Comparison of ENCODE assay signal across 20 cellular contexts in the genomic region with DNA sequence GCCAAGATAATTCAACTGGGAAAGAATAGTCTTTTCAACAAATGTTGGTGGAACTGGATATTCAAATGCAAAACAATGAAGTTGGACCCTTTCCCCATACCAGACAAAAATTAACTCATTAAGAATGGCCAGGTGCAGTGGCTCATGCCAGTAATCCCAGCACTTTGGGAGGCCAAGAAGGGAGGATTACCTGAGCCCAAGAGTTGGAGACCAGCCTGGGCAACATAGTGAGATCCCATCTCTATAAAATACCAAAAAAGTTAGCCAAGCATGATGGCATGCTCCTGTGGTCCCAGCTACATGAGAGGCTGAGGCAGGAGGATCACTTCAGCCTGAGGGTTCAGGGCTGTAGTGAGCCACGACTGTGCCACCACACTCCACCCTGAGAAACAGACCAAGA. TPM values are rescaled to one million over a fixed set of nuclear protein-coding genes. Genes with fewer than 3 reads are reported as not detected.
A peak's percentile ranks its signal among the peaks of the same experiment; 100 is the strongest.
DNase-seq lines count a peak whose midpoint lies in the region; ATAC-seq and TF ChIP-seq lines count a peak whose summit lies in the region.
"Had no signal": no experiment of that assay in that cellular context is flagged by ENCODE, and none has a peak within 500 bp of the region (broad histone marks: within the 10 kb centered on the region; RNA-seq: fewer than 3 reads in every experiment).

No MANE protein-coding gene starts in this region.

- H3K4me3 ChIP-seq in Caco-2 (ENCODE audit: low read depth, low read length): no peak overlapping the region
- no peak overlapping the region for H3K4me3 ChIP-seq in SU-DHL-6 (ENCODE audit: insufficient read depth, low read length, poor library complexity, severe bottlenecking)
- H3K4me3 ChIP-seq in osteoblast (ENCODE audit: insufficient read depth, low read length): no peak overlapping the region
- H3K4me3 ChIP-seq: GM23338, mucosa of descending colon, thoracic aorta had no signal

- intact Hi-C loops in Caco-2 (cut with micrococcal nuclease; ENCODE audit: unreplicated experiment): no loop called here

- ATAC-seq in effector memory CD8-positive, alpha-beta T cell (replicated peaks): no peak
- no peak for ATAC-seq in HG03135 (IDR thresholded peaks at IDR 0.05; ENCODE audit: unreplicated experiment)
- ATAC-seq: foreskin keratinocyte, GM23338, mucosa of descending colon had no signal

- no TSS peak for BruUV-seq in Caco-2 (replicated peaks; lab: Mats Ljungman, UMichigan)

- no peaks in the 10 kb centered on the region; the same call in 1 of the 2 replicates for H3K36me3 ChIP-seq in Caco-2 (ENCODE audit: control insufficient read depth, insufficient read depth, low read length)
- peaks cover 13% of the 10 kb centered on the region for H3K36me3 ChIP-seq in SU-DHL-6 (ENCODE audit: low read length)
- H3K36me3 ChIP-seq in osteoblast (ENCODE audit: insufficient read depth, low read length): no peaks in the 10 kb centered on the region
- H3K36me3 ChIP-seq: thoracic aorta had no signal

- CTCF ChIA-PET in Caco-2 (lab: Charles Lee): no interaction called here

- H3K9ac ChIP-seq in SU-DHL-6 (ENCODE audit: low read length): no peak overlapping the region

- H3K4me3 Mint-ChIP-seq in Caco-2 (ENCODE audit: unreplicated experiment) (no peak overlapping the region), immature natural killer cell (no peak overlapping the region)
- no peak overlapping the region for H3K4me3 Mint-ChIP-seq in effector memory CD8-positive, alpha-beta T cell
- H3K4me3 Mint-ChIP-seq: GM23338; T-helper 2 cell treated with Interferon-gamma antibody and Interleukin-4, amounts not matched to agents 5 μg/mL and 100 μg/mL, for 36 hours had no signal

- peaks cover 44% of the 10 kb centered on the region for H3F3A ChIP-seq in SU-DHL-6 (ENCODE audit: insufficient read depth)

- POLR2A ChIA-PET in Caco-2 (lab: Charles Lee): no interaction called here

- H3K27ac Mint-ChIP-seq in Caco-2 (ENCODE audit: unreplicated experiment): peak overlapping the region; percentile 63
- H3K27ac Mint-ChIP-seq in effector memory CD8-positive, alpha-beta T cell: peak overlapping the region; percentile 35 to 56
- H3K27ac Mint-ChIP-seq in immature natural killer cell: peak overlapping the region in 1 of 6 donors; percentile 13
- H3K27ac Mint-ChIP-seq: GM23338 had no signal

- H3K4me2 ChIP-seq in SU-DHL-6 (ENCODE audit: low read depth, low read length, poor library complexity, severe bottlenecking) (peak overlapping the region; percentile 64), osteoblast (ENCODE audit: insufficient read depth, low read length) (no peak overlapping the region)
- H3K4me2 ChIP-seq: GM23338 had no signal

- H3K27ac ChIP-seq in SU-DHL-6 (ENCODE audit: low read depth, low read length): peak overlapping the region; percentile 79; the same call in 1 of the 2 replicates
- peak overlapping the region; percentile 97 for H3K27ac ChIP-seq in osteoblast (ENCODE audit: low read depth, low read length)
- H3K27ac ChIP-seq: foreskin keratinocyte, thoracic aorta had no signal

- H3K27me3 Mint-ChIP-seq in Caco-2 (ENCODE audit: insufficient read depth, unreplicated experiment) (no peaks in the 10 kb centered on the region), immature natural killer cell (ENCODE audit: low read depth in 3 of 3) (peaks cover 0 to 3% (median 0%) of the 10 kb centered on the region in 3 donors)
- no peaks in the 10 kb centered on the region for H3K27me3 Mint-ChIP-seq in effector memory CD8-positive, alpha-beta T cell

- H3K9me3 Mint-ChIP-seq in Caco-2 (ENCODE audit: unreplicated experiment) (no peaks in the 10 kb centered on the region), immature natural killer cell (no peaks in the 10 kb centered on the region)
- no peaks in the 10 kb centered on the region for H3K9me3 Mint-ChIP-seq in effector memory CD8-positive, alpha-beta T cell
- H3K9me3 Mint-ChIP-seq: GM23338; T-helper 2 cell treated with Interferon-gamma antibody and Interleukin-4, amounts not matched to agents 5 μg/mL and 100 μg/mL, for 36 hours had no signal

- TF ChIP-seq CTCF in Caco-2 (IDR thresholded peaks at IDR 0.05; ENCODE audit: insufficient read depth in 1 of 2, low read depth in 1 of 2, low read length in 1 of 2, severe bottlenecking in 1 of 2, unreplicated experiment in 1 of 2) (no peak), SU-DHL-6 (IDR thresholded peaks at IDR 0.05; ENCODE audit: insufficient read depth, low read length, poor library complexity, severe bottlenecking) (no peak), osteoblast (IDR thresholded peaks at IDR 0.05; ENCODE audit: extremely low read depth, low read depth, low read length) (no peak)

- H3K27me3 ChIP-seq in Caco-2 (replicated peaks; ENCODE audit: control insufficient read depth, insufficient read depth, low read length) (no peaks in the 10 kb centered on the region), SU-DHL-6 (ENCODE audit: low read length) (no peaks in the 10 kb centered on the region), osteoblast (ENCODE audit: insufficient read depth, low read length) (no peaks in the 10 kb centered on the region)
- H3K27me3 ChIP-seq: foreskin keratinocyte had no signal

- H3K79me2 ChIP-seq in SU-DHL-6 (ENCODE audit: insufficient read depth, low read length): peaks cover 98% of the 10 kb centered on the region
- H3K79me2 ChIP-seq in osteoblast (ENCODE audit: insufficient read depth, low read length): peaks cover 77% of the 10 kb centered on the region

- H3K4me1 Mint-ChIP-seq in Caco-2 (ENCODE audit: low read depth, unreplicated experiment) (peaks cover 28% of the 10 kb centered on the region), immature natural killer cell (peaks cover 12 to 13% of the 10 kb centered on the region in 2 donors)
- H3K4me1 Mint-ChIP-seq in effector memory CD8-positive, alpha-beta T cell (ENCODE audit: low read depth in 2 of 2): peaks cover 20 to 37% of the 10 kb centered on the region in 2 donors

- H2AFZ ChIP-seq in SU-DHL-6 (ENCODE audit: low read depth, low read length, severe bottlenecking): no peak overlapping the region
- H2AFZ ChIP-seq in osteoblast (ENCODE audit: low read length): no peak overlapping the region
- H2AFZ ChIP-seq: GM23338 had no signal

- H3K9me3 ChIP-seq in Caco-2 (no peaks in the 10 kb centered on the region), SU-DHL-6 (ENCODE audit: insufficient read depth, low read length) (no peaks in the 10 kb centered on the region), osteoblast (ENCODE audit: low read depth, low read length) (no peaks in the 10 kb centered on the region)
- H3K9me3 ChIP-seq: mucosa of descending colon, thoracic aorta had no signal

- H3K9me2 ChIP-seq in SU-DHL-6 (replicated peaks; ENCODE audit: insufficient read depth, low read length): no peaks in the 10 kb centered on the region

- DNase-seq in Caco-2 (no peak), osteoblast (ENCODE audit: insufficient read length, low spot score, missing footprints) (no peak), immature natural killer cell (no peak), HK-2 (ENCODE audit: unreplicated experiment) (no peak)
- DNase-seq in effector memory CD8-positive, alpha-beta T cell: no peak
- DNase-seq: activated CD4-positive, alpha-beta T cell treated with anti-CD3 and anti-CD28 coated beads for 1 hour; cerebellar nuclear complex; DMS153; foreskin keratinocyte; KBM-7; mucosa of descending colon; NCI-H524 treated with DMSO at 0.1 percent for 48 hours; occipital lobe; stimulated activated CD4-positive, alpha-beta T cell treated with anti-CD3 and anti-CD28 coated beads, Interleukin-4, amount 100 ng/mL, for 24 hours; stimulated activated CD8-positive, alpha-beta memory T cell treated with anti-CD3 and anti-CD28 coated beads, Interleukin-4, amount 100 ng/mL, for 48 hours had no signal

- H4K20me1 ChIP-seq in SU-DHL-6 (ENCODE audit: low read depth, low read length) (no peaks in the 10 kb centered on the region; the same call in 1 of the 2 replicates), osteoblast (ENCODE audit: insufficient read depth, low read length) (no peaks in the 10 kb centered on the region)

- H3K36me3 Mint-ChIP-seq in Caco-2 (ENCODE audit: insufficient read depth, unreplicated experiment): peaks cover 48% of the 10 kb centered on the region
- H3K36me3 Mint-ChIP-seq in effector memory CD8-positive, alpha-beta T cell (ENCODE audit: insufficient read depth): no peaks in the 10 kb centered on the region
- peaks cover 0 to 4% (median 0%) of the 10 kb centered on the region in 3 donors for H3K36me3 Mint-ChIP-seq in immature natural killer cell

- peaks cover 22% of the 10 kb centered on the region for H3K4me1 ChIP-seq in Caco-2
- H3K4me1 ChIP-seq in osteoblast (ENCODE audit: insufficient read depth, low read length): peaks cover 24% of the 10 kb centered on the region
- H3K4me1 ChIP-seq: foreskin keratinocyte had no signal

RNA-seq across cellular contexts. Expression of a gene that starts 24.2 kb away (rescaled TPM):
- total RNA-seq in Caco-2 (2022) (225 and 226 TPM in 2 replicates), osteoblast (94.3 and 96.3 TPM in 2 replicates)
- 1 to 10 TPM in 2 of 3 donors, under 1 TPM in 1; 0.69 to 2.3 (median 1.1) TPM for polyA plus RNA-seq in immature natural killer cell
